8 cellular contexts compared by ENCODE assay signal in the genomic region with DNA sequence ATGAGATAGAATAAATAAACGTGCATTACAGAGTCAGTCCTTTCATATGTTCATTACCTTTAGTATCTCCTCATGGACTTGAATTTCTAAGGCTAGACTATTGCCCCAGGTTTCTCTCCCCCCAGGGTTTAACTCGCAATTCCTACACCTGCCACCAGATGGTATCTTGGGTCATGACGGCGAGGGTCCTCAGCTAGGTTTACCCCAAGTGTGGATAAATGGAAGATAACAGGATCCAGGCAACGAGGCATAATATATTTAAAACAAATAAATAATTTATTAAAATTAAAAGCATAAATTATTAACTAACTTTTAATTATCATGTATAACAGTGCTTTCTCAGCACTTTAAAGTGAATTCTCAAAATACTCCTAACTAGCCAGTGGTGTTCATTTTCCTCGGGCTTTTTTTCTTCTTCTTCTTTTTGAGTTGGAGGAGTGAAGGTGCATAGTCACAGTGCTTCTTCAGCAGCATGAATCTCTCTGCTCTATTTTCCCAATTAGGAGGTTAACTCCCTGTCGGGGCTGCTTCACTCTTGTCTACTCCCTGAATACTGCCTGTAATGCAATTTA.
DNase-seq lines count a peak whose midpoint lies in the region; ATAC-seq and TF ChIP-seq lines count a peak whose summit lies in the region.

No MANE protein-coding gene starts in this region.

- no peaks in the 10 kb centered on the region for H3K9me3 ChIP-seq in BE2C

- ATAC-seq in GM18498 (IDR thresholded peaks at IDR 0.05; ENCODE audit: unreplicated experiment): peak; percentile 78
- ATAC-seq in HG03066 (IDR thresholded peaks at IDR 0.05; ENCODE audit: low read depth, unreplicated experiment): peak; percentile 74
- no peak for ATAC-seq in HG03196 (IDR thresholded peaks at IDR 0.05; ENCODE audit: unreplicated experiment)

- TF ChIP-seq CTCF in BE2C (IDR thresholded peaks at IDR 0.05; ENCODE audit: low read depth, low read length): peak; percentile 83

- H3K27me3 ChIP-seq in BE2C: no peaks in the 10 kb centered on the region

- H3K4me1 ChIP-seq in BE2C: no peaks in the 10 kb centered on the region

- no peaks in the 10 kb centered on the region for H3K36me3 ChIP-seq in BE2C

- peak; percentile 36 for DNase-seq in BE2C
- peak; percentile 45 for DNase-seq in NCI-H748 treated with DMSO at 0.1 percent for 48 hours (lab: John Stamatoyannopoulos, UW)
- peak; percentile 37 for DNase-seq in activated T-cell treated with anti-CD3 and anti-CD28 coated beads for 1 hour (ENCODE audit: low read depth)
- DNase-seq in glomerular visceral epithelial cell (ENCODE audit: extremely low spot score): peak; percentile 52
- peak in 2 of 3 donors; percentile 6 to 34 for DNase-seq in stimulated activated CD4-positive, alpha-beta T cell treated with anti-CD3 and anti-CD28 coated beads, TNF-alpha, amount 100 ng/mL, for 1 hour (ENCODE audit: low read depth in 3 of 3, low spot score in 1 of 3)

- H3K4me3 ChIP-seq in BE2C (ENCODE audit: low read depth, low read length): no peak overlapping the region
